Comparison of ENCODE assay signal across 16 cellular contexts in genomic region chr19:13190781-13191540, GRCh38. TPM values are rescaled to one million over a fixed set of nuclear protein-coding genes. Genes with fewer than 3 reads are reported as not detected.
DNase-seq lines count a peak whose midpoint lies in the region; TF ChIP-seq lines count a peak whose summit lies in the region.
"Had no signal": no experiment of that assay in that cellular context is flagged by ENCODE, and none has a peak within 500 bp of the region (broad histone marks: within the 10 kb centered on the region; RNA-seq: fewer than 3 reads in every experiment).

No MANE protein-coding gene starts in this region.

- no peaks in the 10 kb centered on the region for H3K27me3 ChIP-seq in liver (ENCODE audit: control insufficient read depth in 4 of 4, insufficient read depth in 4 of 4, low read length in 3 of 4)
- H3K27me3 ChIP-seq: tibial artery had no signal

- DNase-seq in GM10266 (ENCODE audit: extremely low spot score): peak; percentile 5
- DNase-seq in activated T-helper 2 cell treated with anti-CD3 and anti-CD28 coated beads, Interferon-gamma antibody, Interleukin-2, Interleukin-4, amounts not matched to agents 10 μg/mL and 5 μg/mL and 100 μg/mL, durations not matched to agents 14 hours and 24 hours and 36 hours (ENCODE audit: low spot score): no peak
- no peak for DNase-seq in NCI-H82 treated with DMSO at 0.1 percent for 48 hours (lab: John Stamatoyannopoulos, UW; ENCODE audit: unreplicated experiment)
- DNase-seq in HPDE6-E6E7 (ENCODE audit: extremely low spot score): no peak
- no peak for DNase-seq in G401 (ENCODE audit: low spot score)
- DNase-seq: Calu3; caudate nucleus; effector CD8-positive, alpha-beta T cell; KBM-7; mesenchymal stem cell; NCI-H2081; NCI-H524; SIG-M5; tibial artery had no signal

- H3K27ac ChIP-seq in 22Rv1 (peak overlapping the region; percentile 75), liver (ENCODE audit: low read depth in 1 of 2, low read length in 2 of 2) (peak overlapping the region; percentile 96 to 97)
- H3K27ac ChIP-seq: tibial artery had no signal

- H3K9me3 Mint-ChIP-seq in activated T-helper 2 cell treated with anti-CD3 and anti-CD28 coated beads, Interferon-gamma antibody, Interleukin-2, Interleukin-4, amounts not matched to agents 10 μg/mL and 5 μg/mL and 100 μg/mL, durations not matched to agents 14 hours and 24 hours and 36 hours: no peaks in the 10 kb centered on the region

- H3K27me3 Mint-ChIP-seq in activated T-helper 2 cell treated with anti-CD3 and anti-CD28 coated beads, Interferon-gamma antibody, Interleukin-2, Interleukin-4, amounts not matched to agents 10 μg/mL and 5 μg/mL and 100 μg/mL, durations not matched to agents 14 hours and 24 hours and 36 hours (ENCODE audit: low read depth): no peaks in the 10 kb centered on the region

- H3K4me1 Mint-ChIP-seq in activated T-helper 2 cell treated with anti-CD3 and anti-CD28 coated beads, Interferon-gamma antibody, Interleukin-2, Interleukin-4, amounts not matched to agents 10 μg/mL and 5 μg/mL and 100 μg/mL, durations not matched to agents 14 hours and 24 hours and 36 hours (ENCODE audit: low read depth): peaks cover 14% of the 10 kb centered on the region

- no peaks in the 10 kb centered on the region for H3K36me3 Mint-ChIP-seq in activated T-helper 2 cell treated with anti-CD3 and anti-CD28 coated beads, Interferon-gamma antibody, Interleukin-2, Interleukin-4, amounts not matched to agents 10 μg/mL and 5 μg/mL and 100 μg/mL, durations not matched to agents 14 hours and 24 hours and 36 hours (ENCODE audit: low read depth)

- H3K27ac Mint-ChIP-seq in activated T-helper 2 cell treated with anti-CD3 and anti-CD28 coated beads, Interferon-gamma antibody, Interleukin-2, Interleukin-4, amounts not matched to agents 10 μg/mL and 5 μg/mL and 100 μg/mL, durations not matched to agents 14 hours and 24 hours and 36 hours: peak overlapping the region; percentile 52

- no peaks in the 10 kb centered on the region for H3K36me3 ChIP-seq in liver (ENCODE audit: control insufficient read depth in 4 of 4, insufficient read depth in 3 of 4, low read depth in 1 of 4, low read length in 3 of 4)
- H3K36me3 ChIP-seq: tibial artery had no signal

- peak overlapping the region in 1 of 3 donors; percentile 47 for H3K4me3 ChIP-seq in liver (ENCODE audit: low read depth in 1 of 3, low read length in 3 of 3)
- H3K4me3 ChIP-seq: tibial artery had no signal

- no peak for TF ChIP-seq CTCF in 22Rv1 (IDR thresholded peaks at IDR 0.05)
- TF ChIP-seq CTCF in GM10266 (IDR thresholded peaks at IDR 0.05; ENCODE audit: control insufficient read depth, insufficient read depth, low read depth, missing control alignments): no peak
- no peak for TF ChIP-seq CTCF in liver (IDR thresholded peaks at IDR 0.05; ENCODE audit: low read depth, low read length, missing input control)

- H3K9me3 ChIP-seq in liver (ENCODE audit: control insufficient read depth in 4 of 4, low read length in 3 of 4): no peaks in the 10 kb centered on the region
- H3K9me3 ChIP-seq: tibial artery had no signal

- no peak overlapping the region for H3K4me3 Mint-ChIP-seq in activated T-helper 2 cell treated with anti-CD3 and anti-CD28 coated beads, Interferon-gamma antibody, Interleukin-2, Interleukin-4, amounts not matched to agents 10 μg/mL and 5 μg/mL and 100 μg/mL, durations not matched to agents 14 hours and 24 hours and 36 hours (ENCODE audit: low read depth)

- peak overlapping the region in 1 of 2 donors; percentile 39 for H3K9ac ChIP-seq in liver (ENCODE audit: low read depth in 1 of 2, low read length in 2 of 2)

- in situ Hi-C loops in G401 (cut with HindIII; ENCODE audit: low sequenced_read_pairs): no loop called here

- TF ChIP-seq RAD21 in liver (IDR thresholded peaks at IDR 0.05): peak; percentile 48 to 60

- WGBS in liver: 27% methylated on average over 19 of the region's 19 CpGs

- H3K4me1 ChIP-seq in liver (ENCODE audit: control insufficient read depth in 4 of 4, insufficient read depth in 4 of 4, low read length in 3 of 4): peaks cover 7 to 22% (median 15%) of the 10 kb centered on the region in 4 donors
- H3K4me1 ChIP-seq: tibial artery had no signal

- intact Hi-C loops in activated T-helper 2 cell treated with anti-CD3 and anti-CD28 coated beads, Interferon-gamma antibody, Interleukin-2, Interleukin-4, amounts not matched to agents 10 μg/mL and 5 μg/mL and 100 μg/mL, durations not matched to agents 14 hours and 24 hours and 36 hours (cut with micrococcal nuclease): no loop called here

TF ChIP-seq in liver, 16 proteins besides CTCF, POLR2A, EP300 and RAD21:
- TF ChIP-seq, protein P1, sequence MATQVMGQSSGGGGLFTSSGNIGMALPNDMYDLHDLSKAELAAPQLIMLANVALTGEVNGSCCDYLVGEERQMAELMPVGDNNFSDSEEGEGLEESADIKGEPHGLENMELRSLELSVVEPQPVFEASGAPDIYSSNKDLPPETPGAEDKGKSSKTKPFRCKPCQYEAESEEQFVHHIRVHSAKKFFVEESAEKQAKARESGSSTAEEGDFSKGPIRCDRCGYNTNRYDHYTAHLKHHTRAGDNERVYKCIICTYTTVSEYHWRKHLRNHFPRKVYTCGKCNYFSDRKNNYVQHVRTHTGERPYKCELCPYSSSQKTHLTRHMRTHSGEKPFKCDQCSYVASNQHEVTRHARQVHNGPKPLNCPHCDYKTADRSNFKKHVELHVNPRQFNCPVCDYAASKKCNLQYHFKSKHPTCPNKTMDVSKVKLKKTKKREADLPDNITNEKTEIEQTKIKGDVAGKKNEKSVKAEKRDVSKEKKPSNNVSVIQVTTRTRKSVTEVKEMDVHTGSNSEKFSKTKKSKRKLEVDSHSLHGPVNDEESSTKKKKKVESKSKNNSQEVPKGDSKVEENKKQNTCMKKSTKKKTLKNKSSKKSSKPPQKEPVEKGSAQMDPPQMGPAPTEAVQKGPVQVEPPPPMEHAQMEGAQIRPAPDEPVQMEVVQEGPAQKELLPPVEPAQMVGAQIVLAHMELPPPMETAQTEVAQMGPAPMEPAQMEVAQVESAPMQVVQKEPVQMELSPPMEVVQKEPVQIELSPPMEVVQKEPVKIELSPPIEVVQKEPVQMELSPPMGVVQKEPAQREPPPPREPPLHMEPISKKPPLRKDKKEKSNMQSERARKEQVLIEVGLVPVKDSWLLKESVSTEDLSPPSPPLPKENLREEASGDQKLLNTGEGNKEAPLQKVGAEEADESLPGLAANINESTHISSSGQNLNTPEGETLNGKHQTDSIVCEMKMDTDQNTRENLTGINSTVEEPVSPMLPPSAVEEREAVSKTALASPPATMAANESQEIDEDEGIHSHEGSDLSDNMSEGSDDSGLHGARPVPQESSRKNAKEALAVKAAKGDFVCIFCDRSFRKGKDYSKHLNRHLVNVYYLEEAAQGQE (IDR thresholded peaks at IDR 0.05): peak; percentile 88
- TF ChIP-seq ATF3 (IDR thresholded peaks at IDR 0.05) (peak; percentile 56), TAF1 (conservative IDR thresholded peaks at IDR 0.05) (peak; percentile 70), FOXA2 (IDR thresholded peaks at IDR 0.05) (peak; percentile 38), NR2F2 (IDR thresholded peaks at IDR 0.05) (peak; percentile 27), EGR1 (IDR thresholded peaks at IDR 0.05; ENCODE audit: low read depth in 2 of 2) (peak; percentile 98 to 99), YY1 (IDR thresholded peaks at IDR 0.05) (peak; percentile 76), HNF4G (IDR thresholded peaks at IDR 0.05) (peak; percentile 97), RXRA (IDR thresholded peaks at IDR 0.05) (peak; percentile 99 to 100), GABPA (IDR thresholded peaks at IDR 0.05 in 1 of 2, conservative IDR thresholded peaks at IDR 0.05 in 1 of 2) (peak in 1 of 2 donors; percentile 66), SP1 (IDR thresholded peaks at IDR 0.05) (peak; percentile 99), FOXA1 (IDR thresholded peaks at IDR 0.05) (peak; percentile 70), MAX (IDR thresholded peaks at IDR 0.05) (peak; percentile 58), JUND (IDR thresholded peaks at IDR 0.05) (peak; percentile 76 to 82), HNF4A (conservative IDR thresholded peaks at IDR 0.05) (peak; percentile 99)
- TF ChIP-seq, protein P2, sequence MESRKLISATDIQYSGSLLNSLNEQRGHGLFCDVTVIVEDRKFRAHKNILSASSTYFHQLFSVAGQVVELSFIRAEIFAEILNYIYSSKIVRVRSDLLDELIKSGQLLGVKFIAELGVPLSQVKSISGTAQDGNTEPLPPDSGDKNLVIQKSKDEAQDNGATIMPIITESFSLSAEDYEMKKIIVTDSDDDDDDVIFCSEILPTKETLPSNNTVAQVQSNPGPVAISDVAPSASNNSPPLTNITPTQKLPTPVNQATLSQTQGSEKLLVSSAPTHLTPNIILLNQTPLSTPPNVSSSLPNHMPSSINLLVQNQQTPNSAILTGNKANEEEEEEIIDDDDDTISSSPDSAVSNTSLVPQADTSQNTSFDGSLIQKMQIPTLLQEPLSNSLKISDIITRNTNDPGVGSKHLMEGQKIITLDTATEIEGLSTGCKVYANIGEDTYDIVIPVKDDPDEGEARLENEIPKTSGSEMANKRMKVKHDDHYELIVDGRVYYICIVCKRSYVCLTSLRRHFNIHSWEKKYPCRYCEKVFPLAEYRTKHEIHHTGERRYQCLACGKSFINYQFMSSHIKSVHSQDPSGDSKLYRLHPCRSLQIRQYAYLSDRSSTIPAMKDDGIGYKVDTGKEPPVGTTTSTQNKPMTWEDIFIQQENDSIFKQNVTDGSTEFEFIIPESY (IDR thresholded peaks at IDR 0.05): peak; percentile 85
TF ChIP-seq in liver: peak in this region for 16.

RNA-seq across cellular contexts. Expression of gene IER2, which starts 40.8 kb away (rescaled TPM):
- total RNA-seq in activated T-helper 2 cell treated with anti-CD3 and anti-CD28 coated beads, Interferon-gamma antibody, Interleukin-2, Interleukin-4, amounts not matched to agents 10 μg/mL and 5 μg/mL and 100 μg/mL, durations not matched to agents 14 hours and 24 hours and 36 hours: 140 and 143 TPM in 2 replicates
- 10 to 100 TPM; 11.4 to 20.3 TPM for total RNA-seq in liver
- polyA plus RNA-seq in liver: 10 to 100 TPM; 23.6 to 38.9 TPM
- 33.3 and 40.5 TPM in 2 replicates for total RNA-seq in G401 (2014; rRNA removed; shearing (Covaris generic))

RNA-seq across cellular contexts. Expression of gene STX10, which starts 40.8 kb away (rescaled TPM):
- 68.9 and 69.1 TPM in 2 replicates for total RNA-seq in activated T-helper 2 cell treated with anti-CD3 and anti-CD28 coated beads, Interferon-gamma antibody, Interleukin-2, Interleukin-4, amounts not matched to agents 10 μg/mL and 5 μg/mL and 100 μg/mL, durations not matched to agents 14 hours and 24 hours and 36 hours
- 10 to 100 TPM; 15.7 to 23.3 TPM for total RNA-seq in liver
- polyA plus RNA-seq in liver: 10 to 100 TPM; 19.2 to 32.7 TPM
- 93.4 and 112 TPM in 2 replicates for total RNA-seq in G401 (2014; rRNA removed; shearing (Covaris generic))
